Comparison of ENCODE assay signal across 9 cellular contexts in genomic region chr17:74595037-74595436, GRCh38. TPM values are rescaled to one million over a fixed set of nuclear protein-coding genes. Genes with fewer than 3 reads are reported as not detected.
"Had no signal": no experiment of that assay in that cellular context is flagged by ENCODE, and none has a peak within 500 bp of the region (broad histone marks: within the 10 kb centered on the region; RNA-seq: fewer than 3 reads in every experiment).

No MANE protein-coding gene starts in this region.

- FAIRE-seq: G401.6, GM12878, GM12891, GM12892, GM18507, GM19239 had no signal

- DNase-seq: GDM1, GF-D8 had no signal

- H3K4me3 ChIP-seq: GM12878 had no signal

- ATAC-seq: GM12878 had no signal

RNA-seq across cellular contexts. Expression of gene CD300LD, which starts 3.0 kb away (rescaled TPM):
- total RNA-seq: G401, GM12878 had no signal
- polyA plus RNA-seq: GM12878 had no signal

RNA-seq across cellular contexts. Expression of gene CD300H, which starts 27.7 kb away (rescaled TPM):
- total RNA-seq: G401, GM12878 had no signal
- polyA plus RNA-seq: GM12878 had no signal

RNA-seq across cellular contexts. Expression of gene CD300E, which starts 28.5 kb away (rescaled TPM):
- total RNA-seq: G401, GM12878 had no signal
- polyA plus RNA-seq: GM12878 had no signal

RNA-seq across cellular contexts. Expression of gene CD300C, which starts 49.1 kb away (rescaled TPM):
- total RNA-seq: G401 had no signal
